In the genomic region with DNA sequence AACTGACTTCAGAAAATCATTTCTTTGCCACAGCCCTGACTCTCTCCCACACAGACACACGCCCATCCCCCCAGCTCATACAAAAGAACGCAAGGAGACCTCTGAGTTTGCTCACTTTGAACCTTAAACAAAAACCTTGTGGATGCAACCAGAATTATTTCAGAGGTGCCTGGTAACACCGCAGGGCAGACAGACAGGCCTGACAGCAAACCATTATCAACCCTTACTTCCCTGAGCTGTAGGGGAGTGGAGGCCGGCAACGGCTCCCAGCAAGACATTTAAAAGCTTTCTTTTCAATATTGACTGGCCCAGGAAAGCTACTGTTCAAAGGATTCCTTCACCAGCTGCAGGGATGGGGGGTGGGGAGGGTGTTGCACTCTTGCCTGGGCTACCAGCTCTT, we compare ENCODE assay signal across 19 cellular contexts. TPM values are rescaled to one million over a fixed set of nuclear protein-coding genes. Genes with fewer than 3 reads are reported as not detected.
DNase-seq lines count a peak whose midpoint lies in the region; ATAC-seq and TF ChIP-seq lines count a peak whose summit lies in the region.
"Had no signal": no experiment of that assay in that cellular context is flagged by ENCODE, and none has a peak within 500 bp of the region (broad histone marks: within the 10 kb centered on the region; RNA-seq: fewer than 3 reads in every experiment).

No MANE protein-coding gene starts in this region.

- no peak overlapping the region; the same call in 1 of the 2 replicates for H3K4me3 ChIP-seq in HUES64 (ENCODE audit: low read length)
- H3K4me3 ChIP-seq: spleen, tibial artery had no signal

- ATAC-seq in stimulated activated naive B cell treated with anti-CD40 and anti-IgM and Interleukin-4, amounts not matched to agents 10 μg/mL and 1 μg/mL and 100 μg/mL, for 72 hours (replicated peaks) = no peak
- ATAC-seq: foreskin keratinocyte; stimulated activated naive CD8-positive, alpha-beta T cell treated with anti-CD3 and anti-CD28 coated beads, Interleukin-15, Interleukin-2, amounts not matched to agents 100 U/mL and 50 U/mL, for 24 hours had no signal

- no peaks in the 10 kb centered on the region for H3K9me3 ChIP-seq in HUES64 (ENCODE audit: insufficient read depth, low read depth, low read length)
- H3K9me3 ChIP-seq: spleen, tibial artery had no signal

- H3K27me3 Mint-ChIP-seq in nephron progenitor cell (ENCODE audit: low read depth, poor library complexity) = peaks cover 71% of the 10 kb centered on the region
- peaks cover 44 to 62% of the 10 kb centered on the region in 2 donors for H3K27me3 Mint-ChIP-seq in stimulated activated naive B cell treated with anti-CD40 and anti-IgM and Interleukin-4, amounts not matched to agents 10 μg/mL and 1 μg/mL and 100 μg/mL, for 72 hours

- peak overlapping the region; percentile 21; the same call in 1 of the 2 replicates for H3K9ac ChIP-seq in HUES64 (ENCODE audit: low read depth, low read length)

- TF ChIP-seq CTCF in VCaP (conservative IDR thresholded peaks at IDR 0.05) = no peak
- TF ChIP-seq CTCF in nephron progenitor cell (IDR thresholded peaks at IDR 0.05) = no peak

- no peak overlapping the region for H3K27ac Mint-ChIP-seq in nephron progenitor cell
- no peak overlapping the region for H3K27ac Mint-ChIP-seq in stimulated activated naive B cell treated with anti-CD40 and anti-IgM and Interleukin-4, amounts not matched to agents 10 μg/mL and 1 μg/mL and 100 μg/mL, for 72 hours
- H3K27ac Mint-ChIP-seq: activated naive CD8-positive, alpha-beta T cell treated with anti-CD3 and anti-CD28 coated beads for 36 hours had no signal

- peaks cover 4% of the 10 kb centered on the region for H3K9me3 Mint-ChIP-seq in nephron progenitor cell
- H3K9me3 Mint-ChIP-seq in stimulated activated naive B cell treated with anti-CD40 and anti-IgM and Interleukin-4, amounts not matched to agents 10 μg/mL and 1 μg/mL and 100 μg/mL, for 72 hours = no peaks in the 10 kb centered on the region
- H3K9me3 Mint-ChIP-seq: activated naive CD8-positive, alpha-beta T cell treated with anti-CD3 and anti-CD28 coated beads for 36 hours had no signal

- WGBS in HUES64 = 28% methylated on average over 3 of the region's 5 CpGs

- no peaks in the 10 kb centered on the region for H3K36me3 ChIP-seq in HUES64 (ENCODE audit: insufficient read depth, low read length)
- H3K36me3 ChIP-seq: spleen, tibial artery had no signal

- H3K27me3 ChIP-seq in HUES64 (ENCODE audit: insufficient read depth, low read length) = peaks cover 69% of the 10 kb centered on the region

- peak overlapping the region; percentile 70 for H3K4me3 Mint-ChIP-seq in nephron progenitor cell
- no peak overlapping the region for H3K4me3 Mint-ChIP-seq in stimulated activated naive B cell treated with anti-CD40 and anti-IgM and Interleukin-4, amounts not matched to agents 10 μg/mL and 1 μg/mL and 100 μg/mL, for 72 hours
- H3K4me3 Mint-ChIP-seq: activated naive CD8-positive, alpha-beta T cell treated with anti-CD3 and anti-CD28 coated beads for 36 hours had no signal

- H3K27ac ChIP-seq in HUES64 (ENCODE audit: low read depth, low read length) (peak overlapping the region; percentile 46; the same call in 1 of the 2 replicates), VCaP (peak overlapping the region; percentile 44)
- H3K27ac ChIP-seq: foreskin keratinocyte, spleen, tibial artery had no signal

- peaks cover 25% of the 10 kb centered on the region; the same call in 1 of the 2 replicates for H3K4me1 ChIP-seq in HUES64 (ENCODE audit: insufficient read depth, low read length)

- peaks cover 53% of the 10 kb centered on the region for H3K4me1 Mint-ChIP-seq in nephron progenitor cell
- H3K4me1 Mint-ChIP-seq in stimulated activated naive B cell treated with anti-CD40 and anti-IgM and Interleukin-4, amounts not matched to agents 10 μg/mL and 1 μg/mL and 100 μg/mL, for 72 hours = peaks cover 30 to 56% of the 10 kb centered on the region in 2 donors

- peak; percentile 54 for DNase-seq in COR-L47 (lab: John Stamatoyannopoulos, UW)
- no peak for DNase-seq in nephron progenitor cell
- no peak for DNase-seq in H4 (ENCODE audit: low spot score)
- DNase-seq in stimulated activated naive B cell treated with anti-CD40 and anti-IgM and Interleukin-4, amounts not matched to agents 10 μg/mL and 1 μg/mL and 100 μg/mL, for 72 hours = no peak
- no peak for DNase-seq in activated gamma-delta T cell (lab: John Stamatoyannopoulos, UW)
- DNase-seq: activated CD4-positive, alpha-beta T cell treated with anti-CD3 and anti-CD28 coated beads for 4 hours; activated naive CD8-positive, alpha-beta T cell treated with anti-CD3 and anti-CD28 coated beads for 36 hours; cerebellar nuclear complex; EL; erythroblast; foreskin keratinocyte; NCI-H187 treated with DMSO at 0.1 percent for 48 hours; spleen; stimulated activated CD4-positive, alpha-beta T cell treated with anti-CD3 and anti-CD28 coated beads, Interleukin-4, amount 100 ng/mL, for 24 hours; stimulated activated naive CD8-positive, alpha-beta T cell treated with anti-CD3 and anti-CD28 coated beads, Interleukin-15, Interleukin-2, amounts not matched to agents 100 U/mL and 50 U/mL, for 24 hours; SW 1271; tibial artery had no signal

- no peaks in the 10 kb centered on the region for H3K36me3 Mint-ChIP-seq in nephron progenitor cell (ENCODE audit: low read depth)
- peaks cover 0 to 6% of the 10 kb centered on the region in 2 donors for H3K36me3 Mint-ChIP-seq in stimulated activated naive B cell treated with anti-CD40 and anti-IgM and Interleukin-4, amounts not matched to agents 10 μg/mL and 1 μg/mL and 100 μg/mL, for 72 hours
- H3K36me3 Mint-ChIP-seq: activated naive CD8-positive, alpha-beta T cell treated with anti-CD3 and anti-CD28 coated beads for 36 hours had no signal

RNA-seq across cellular contexts. Expression of a gene that starts 2.0 kb away (rescaled TPM):
- 3.3 TPM for polyA plus RNA-seq in HUES64 (2013, experiment 1 of 2)
- 4.9 TPM for polyA plus RNA-seq in HUES64 (2013, experiment 2 of 2)
- 0.27 and 1.2 TPM in 2 replicates for total RNA-seq in H4 (2014; rRNA removed; shearing (Covaris generic))
- total RNA-seq: foreskin keratinocyte had no signal
- polyA plus RNA-seq: foreskin keratinocyte had no signal

RNA-seq across cellular contexts. Expression of a gene that starts 5.2 kb away (rescaled TPM):
- polyA plus RNA-seq in HUES64 (2013, experiment 1 of 2) = 2.5 TPM
- 4.1 TPM for polyA plus RNA-seq in HUES64 (2013, experiment 2 of 2)
- total RNA-seq in H4 (2014; rRNA removed; shearing (Covaris generic)) = 0.06 and 0.50 TPM in 2 replicates
